8 cellular contexts compared by ENCODE assay signal in the genomic region with DNA sequence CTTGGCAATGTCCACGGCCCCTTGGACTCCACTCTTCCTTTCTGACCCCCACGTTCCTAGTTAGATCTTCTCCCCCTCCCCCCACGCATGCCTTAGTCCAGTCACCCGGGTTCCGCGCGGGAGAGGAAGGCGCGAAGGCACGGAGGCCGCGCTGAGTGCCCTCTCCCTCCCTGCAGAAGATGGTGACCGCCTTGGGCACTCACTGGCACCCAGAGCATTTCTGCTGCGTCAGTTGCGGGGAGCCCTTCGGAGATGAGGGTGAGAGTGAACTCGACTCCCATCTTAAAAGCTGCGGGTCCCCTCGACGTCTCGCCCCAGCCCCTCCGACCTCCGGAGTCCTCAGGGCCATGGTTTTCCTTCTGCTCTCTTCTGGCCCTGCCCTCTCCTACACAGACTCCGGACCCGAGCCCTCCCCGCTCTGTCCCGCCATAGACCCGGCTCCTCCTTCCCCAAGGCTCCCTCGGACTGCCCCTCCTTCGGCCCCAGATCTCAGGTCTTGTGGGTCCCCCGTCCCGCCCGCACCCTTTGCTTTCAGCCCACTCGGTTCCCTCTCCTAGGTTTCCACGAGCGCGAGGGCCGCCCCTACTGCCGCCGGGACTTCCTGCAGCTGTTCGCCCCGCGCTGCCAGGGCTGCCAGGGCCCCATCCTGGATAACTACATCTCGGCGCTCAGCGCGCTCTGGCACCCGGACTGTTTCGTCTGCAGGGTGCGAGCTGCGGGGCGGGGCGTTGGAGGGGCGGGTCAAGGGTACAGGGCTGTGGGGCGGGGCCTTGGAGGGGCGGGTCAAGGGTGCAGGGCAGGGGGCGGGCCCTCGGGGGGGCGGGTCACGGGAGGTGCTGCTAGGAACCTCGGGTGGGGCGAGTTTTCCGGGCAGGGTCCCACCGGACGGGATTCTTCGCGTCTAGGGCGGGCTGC. TPM values are rescaled to one million over a fixed set of nuclear protein-coding genes. Genes with fewer than 3 reads are reported as not detected.
DNase-seq lines count a peak whose midpoint lies in the region; ATAC-seq and TF ChIP-seq lines count a peak whose summit lies in the region.

No MANE protein-coding gene starts in this region.

- H3K4me3 Mint-ChIP-seq in activated CD8-positive, alpha-beta memory T cell treated with anti-CD3 and anti-CD28 coated beads, Interleukin-2, amount 10 ng/mL, durations not matched to agents 7 days and 5 days, result peak overlapping the region; percentile 74

- no peak for TF ChIP-seq CTCF in psoas muscle (IDR thresholded peaks at IDR 0.05)

- H3K4me1 ChIP-seq in psoas muscle, result peaks cover 1% of the 10 kb centered on the region
- H3K4me1 ChIP-seq in aorta (ENCODE audit: control insufficient read depth in 1 of 2, insufficient read depth in 2 of 2, low read length in 2 of 2), result no peaks in the 10 kb centered on the region
- H3K4me1 ChIP-seq in SJCRH30, result 0 out of 2 replicates have a peak, but pooled peaks cover 2% of the 10 kb centered on the region

- no peaks in the 10 kb centered on the region for H3K9me3 Mint-ChIP-seq in activated CD8-positive, alpha-beta memory T cell treated with anti-CD3 and anti-CD28 coated beads, Interleukin-2, amount 10 ng/mL, durations not matched to agents 7 days and 5 days (ENCODE audit: low read depth)

- H3K27me3 ChIP-seq in psoas muscle (ENCODE audit: insufficient read depth in 3 of 3, low read length in 2 of 3) (peaks cover 0 to 39% (median 7%) of the 10 kb centered on the region in 3 donors), aorta (ENCODE audit: control insufficient read depth in 1 of 2, insufficient read depth in 2 of 2, low read length in 1 of 2) (no peaks in the 10 kb centered on the region), SJCRH30 (no peaks in the 10 kb centered on the region)

- intact Hi-C loops in psoas muscle (cut with DNase I), result no loop called here
- intact Hi-C loops in aorta (cut with DNase I), result no loop called here

- no peaks in the 10 kb centered on the region for H3K36me3 Mint-ChIP-seq in activated CD8-positive, alpha-beta memory T cell treated with anti-CD3 and anti-CD28 coated beads, Interleukin-2, amount 10 ng/mL, durations not matched to agents 7 days and 5 days

- H3K9me3 ChIP-seq in psoas muscle (no peaks in the 10 kb centered on the region), aorta (ENCODE audit: control insufficient read depth, low read length) (no peaks in the 10 kb centered on the region), SJCRH30 (replicated peaks) (no peaks in the 10 kb centered on the region)

- H3K4me1 Mint-ChIP-seq in activated CD8-positive, alpha-beta memory T cell treated with anti-CD3 and anti-CD28 coated beads, Interleukin-2, amount 10 ng/mL, durations not matched to agents 7 days and 5 days, result peaks cover 17% of the 10 kb centered on the region

- WGBS in psoas muscle, 3 donors, result 36 to 45% (median 38%) methylated on average over 48 to 68 of the region's 68 CpGs
- WGBS in aorta, 2 donors, result 70 to 73% methylated on average over 61 to 68 of the region's 68 CpGs

- DNase-seq in NCI-H1694 treated with DMSO at 0.1 percent for 48 hours (lab: John Stamatoyannopoulos, UW) (peak; percentile 1), NCI-H1694 (lab: John Stamatoyannopoulos, UW) (no peak), LoVo (ENCODE audit: low spot score) (peak; percentile 56), germinal center (ENCODE audit: low spot score) (peak; percentile 94), psoas muscle (peak; percentile 73 to 79), aorta (peak; percentile 89 to 91), SJCRH30 (no peak)
- peak; percentile 93 for DNase-seq in activated CD8-positive, alpha-beta memory T cell treated with anti-CD3 and anti-CD28 coated beads, Interleukin-2, amount 10 ng/mL, durations not matched to agents 7 days and 5 days

- CTCF ChIA-PET in activated CD8-positive, alpha-beta memory T cell treated with anti-CD3 and anti-CD28 coated beads, Interleukin-2, amount 10 ng/mL, durations not matched to agents 7 days and 5 days (lab: Charles Lee), result interaction anchor here (1.2 to 4.9 kb wide), 5 partner anchors 10 to 392 kb away, joined by 3 to 36 read pairs (median 5); a partner anchor contains a TSS

- peak overlapping the region; percentile 62 for H3K27ac Mint-ChIP-seq in activated CD8-positive, alpha-beta memory T cell treated with anti-CD3 and anti-CD28 coated beads, Interleukin-2, amount 10 ng/mL, durations not matched to agents 7 days and 5 days

- H3K36me3 ChIP-seq in psoas muscle (ENCODE audit: insufficient read depth in 1 of 2, low read depth in 1 of 2) (peaks cover 0 to 10% of the 10 kb centered on the region in 2 donors), aorta (ENCODE audit: control insufficient read depth in 1 of 2, insufficient read depth in 2 of 2, low read length in 1 of 2) (peaks cover 0 to 11% of the 10 kb centered on the region in 2 donors), SJCRH30 (peaks cover 34% of the 10 kb centered on the region)

- H3K4me3 ChIP-seq in psoas muscle (peak overlapping the region; percentile 48), aorta (ENCODE audit: low read length in 2 of 2) (no peak overlapping the region), SJCRH30 (no peak overlapping the region)

- H3K27ac ChIP-seq in psoas muscle (no peak overlapping the region), aorta (ENCODE audit: low read depth in 1 of 2, low read length in 2 of 2) (no peak overlapping the region), SJCRH30 (no peak overlapping the region)

- H3K27me3 Mint-ChIP-seq in activated CD8-positive, alpha-beta memory T cell treated with anti-CD3 and anti-CD28 coated beads, Interleukin-2, amount 10 ng/mL, durations not matched to agents 7 days and 5 days, result peaks cover 41% of the 10 kb centered on the region

- ATAC-seq in activated CD8-positive, alpha-beta memory T cell treated with anti-CD3 and anti-CD28 coated beads, Interleukin-2, amount 10 ng/mL, durations not matched to agents 7 days and 5 days, result peak; percentile 91
- ATAC-seq in psoas muscle (peak in 2 of 4 donors; percentile 18 to 22), aorta (ENCODE audit: low FRiP score) (peak; percentile 15)

RNA-seq across cellular contexts. Expression of a gene that starts 4.6 kb away (rescaled TPM):
- total RNA-seq in activated CD8-positive, alpha-beta memory T cell treated with anti-CD3 and anti-CD28 coated beads, Interleukin-2, amount 10 ng/mL, durations not matched to agents 7 days and 5 days, result 1 to 10 TPM in 1 of 2 experiments, under 1 TPM in 1; 0.67 to 1.0 TPM
- 10 to 100 TPM in 1 of 4 donors, 1 to 10 TPM in 3; 8.3 to 11.5 (median 8.7) TPM for total RNA-seq in psoas muscle
- polyA plus RNA-seq in psoas muscle, result 1 to 10 TPM; 4.5 to 7.0 (median 5.0) TPM
- 100 to 1,000 TPM; 166 to 240 TPM for total RNA-seq in aorta
- polyA plus RNA-seq in aorta, result 100 to 1,000 TPM; 124 to 232 TPM
- total RNA-seq in SJCRH30 (2014; rRNA removed; shearing (Covaris generic)), result 12.9 and 13.1 TPM in 2 replicates

RNA-seq across cellular contexts. Expression of a gene that starts 6.4 kb away (rescaled TPM):
- total RNA-seq in activated CD8-positive, alpha-beta memory T cell treated with anti-CD3 and anti-CD28 coated beads, Interleukin-2, amount 10 ng/mL, durations not matched to agents 7 days and 5 days, result not detected
- total RNA-seq in psoas muscle, result not detected
- under 1 TPM; 0.08 to 0.35 (median 0.26) TPM for polyA plus RNA-seq in psoas muscle
- total RNA-seq in aorta, result under 1 TPM; 0.24 to 0.65 TPM
- polyA plus RNA-seq in aorta, result 1 to 10 TPM in 1 of 2 donors, not detected in 1; 2.3 TPM
- total RNA-seq in SJCRH30 (2014; rRNA removed; shearing (Covaris generic)), result 0.04 TPM in 1 of 2 replicates, not detected in the other

RNA-seq across cellular contexts. Expression of a gene that starts 17.3 kb away (rescaled TPM):
- total RNA-seq in activated CD8-positive, alpha-beta memory T cell treated with anti-CD3 and anti-CD28 coated beads, Interleukin-2, amount 10 ng/mL, durations not matched to agents 7 days and 5 days, result 10 to 100 TPM; 19.2 to 22.2 TPM
- total RNA-seq in psoas muscle, result 10 to 100 TPM; 10.1 to 18.7 (median 13.1) TPM
- 10 to 100 TPM in 1 of 3 donors, 1 to 10 TPM in 2; 6.5 to 11.7 (median 8.5) TPM for polyA plus RNA-seq in psoas muscle
- total RNA-seq in aorta, result 1 to 10 TPM; 7.9 to 9.7 TPM
- 10 to 100 TPM in 1 of 2 donors, 1 to 10 TPM in 1; 2.1 to 14.1 TPM for polyA plus RNA-seq in aorta
- 6.1 and 6.7 TPM in 2 replicates for total RNA-seq in SJCRH30 (2014; rRNA removed; shearing (Covaris generic))

RNA-seq across cellular contexts. Expression of a gene that starts 31.6 kb away (rescaled TPM):
- 10 to 100 TPM; 32.8 to 37.7 TPM for total RNA-seq in activated CD8-positive, alpha-beta memory T cell treated with anti-CD3 and anti-CD28 coated beads, Interleukin-2, amount 10 ng/mL, durations not matched to agents 7 days and 5 days
- total RNA-seq in psoas muscle (10 to 100 TPM in 3 of 4 donors, 1 to 10 TPM in 1; 6.9 to 16.2 (median 11.9) TPM), aorta (10 to 100 TPM; 50.6 to 62.4 TPM)
- polyA plus RNA-seq in psoas muscle (10 to 100 TPM in 1 of 3 donors, 1 to 10 TPM in 2; 8.1 to 12.0 (median 9.9) TPM), aorta (10 to 100 TPM; 15.3 to 71.7 TPM)
- 20.8 and 21.0 TPM in 2 replicates for total RNA-seq in SJCRH30 (2014; rRNA removed; shearing (Covaris generic))

RNA-seq across cellular contexts. Expression of a gene that starts 34.0 kb away (rescaled TPM):
- under 1 TPM; 0.16 to 0.29 TPM for total RNA-seq in activated CD8-positive, alpha-beta memory T cell treated with anti-CD3 and anti-CD28 coated beads, Interleukin-2, amount 10 ng/mL, durations not matched to agents 7 days and 5 days
- total RNA-seq in psoas muscle, result 1 to 10 TPM in 1 of 4 donors, under 1 TPM in 3; 0.32 to 1.8 (median 0.93) TPM
- 1 to 10 TPM in 1 of 3 donors, under 1 TPM in 2; 0.17 to 1.5 (median 0.30) TPM for polyA plus RNA-seq in psoas muscle
- total RNA-seq in aorta, result 1 to 10 TPM in 1 of 2 donors, under 1 TPM in 1; 0.68 to 1.9 TPM
- polyA plus RNA-seq in aorta, result 1 to 10 TPM in 1 of 2 donors, under 1 TPM in 1; 0.50 to 1.0 TPM
- 0.14 TPM in 1 of 2 replicates, not detected in the other for total RNA-seq in SJCRH30 (2014; rRNA removed; shearing (Covaris generic))

Comparison
In these comparisons a context has a peak if more than half of its experiments do, and no peak if none do; other contexts are left out.
1. DNase-seq: peak in NCI-H1694 treated with DMSO at 0.1 percent for 48 hours (single experiment), LoVo (single experiment), activated CD8-positive, alpha-beta memory T cell treated with anti-CD3 and anti-CD28 coated beads, Interleukin-2, amount 10 ng/mL, durations not matched to agents 7 days and 5 days (single experiment), germinal center (single experiment), psoas muscle (2 of 2) and aorta (2 of 2); none in NCI-H1694 (single experiment) and SJCRH30 (0 of 2).
2. RNA of a gene that starts 4.6 kb away (total RNA-seq): 166 to 240 TPM in aorta; 12.9 to 13.1 TPM in SJCRH30, 8.3 to 11.5 TPM in psoas muscle and 0.67 to 1.0 TPM in activated CD8-positive, alpha-beta memory T cell treated with anti-CD3 and anti-CD28 coated beads, Interleukin-2, amount 10 ng/mL, durations not matched to agents 7 days and 5 days; every median in the first group is over 10 times any median in the second.